In genomic region chr5:10565785-10566506, GRCh38 we compare ENCODE assay signal across 8 cellular contexts. TPM values are rescaled to one million over a fixed set of nuclear protein-coding genes. Genes with fewer than 3 reads are reported as not detected.
DNase-seq lines count a peak whose midpoint lies in the region; ATAC-seq and TF ChIP-seq lines count a peak whose summit lies in the region.

No MANE protein-coding gene starts in this region.

- peak overlapping the region; percentile 92 for H3K4me3 Mint-ChIP-seq in stimulated activated effector memory CD8-positive, alpha-beta T cell treated with anti-CD3 and anti-CD28 coated beads, Interleukin-12 subunit alpha, Interleukin-12 subunit beta, amount 100 ng/mL, for 72 hours

- TF ChIP-seq CTCF in RWPE1 (conservative IDR thresholded peaks at IDR 0.05; ENCODE audit: low read depth) (no peak), foreskin fibroblast (IDR thresholded peaks at IDR 0.05; ENCODE audit: low read depth, low read length) (no peak)

- peak overlapping the region; percentile 71 to 94 for H3K4me3 ChIP-seq in foreskin fibroblast (ENCODE audit: low read depth in 1 of 2, low read length in 2 of 2)

- H3K27ac ChIP-seq in RWPE1: peak overlapping the region; percentile 81

- peak overlapping the region; percentile 85 for H3K27ac Mint-ChIP-seq in stimulated activated effector memory CD8-positive, alpha-beta T cell treated with anti-CD3 and anti-CD28 coated beads, Interleukin-12 subunit alpha, Interleukin-12 subunit beta, amount 100 ng/mL, for 72 hours

- POLR2A ChIA-PET in RWPE1 (lab: Yijun Ruan, JAX; ENCODE audit: low non-redundant PET): no interaction called here

- peaks cover 19% of the 10 kb centered on the region for H3K36me3 Mint-ChIP-seq in stimulated activated effector memory CD8-positive, alpha-beta T cell treated with anti-CD3 and anti-CD28 coated beads, Interleukin-12 subunit alpha, Interleukin-12 subunit beta, amount 100 ng/mL, for 72 hours

- DNase-seq in SIG-M5 treated with dmso at 0.1 percent for 504 hours (lab: John Stamatoyannopoulos, UW; ENCODE audit: unreplicated experiment) (peak; percentile 31), SIG-M5 (lab: John Stamatoyannopoulos, UW) (no peak), RWPE1 (ENCODE audit: low spot score) (no peak), foreskin fibroblast (peak in 1 of 2 donors; percentile 52), mucosa of gallbladder (ENCODE audit: low spot score) (no peak), NCI-H1048 (lab: John Stamatoyannopoulos, UW) (no peak), NCI-H510A treated with DMSO at 0.1 percent for 48 hours (lab: John Stamatoyannopoulos, UW) (no peak)
- DNase-seq in stimulated activated effector memory CD8-positive, alpha-beta T cell treated with anti-CD3 and anti-CD28 coated beads, Interleukin-12 subunit alpha, Interleukin-12 subunit beta, amount 100 ng/mL, for 72 hours (ENCODE audit: low spot score in 2 of 2): no peak

- CTCF ChIA-PET in RWPE1 (lab: Yijun Ruan, JAX): interaction anchor here (1.5 kb wide), 1 partner anchor 56 kb away, joined by 3 read pairs; no protein-coding TSS in a partner anchor

- no peaks in the 10 kb centered on the region for H3K9me3 Mint-ChIP-seq in stimulated activated effector memory CD8-positive, alpha-beta T cell treated with anti-CD3 and anti-CD28 coated beads, Interleukin-12 subunit alpha, Interleukin-12 subunit beta, amount 100 ng/mL, for 72 hours

- H3K4me1 Mint-ChIP-seq in stimulated activated effector memory CD8-positive, alpha-beta T cell treated with anti-CD3 and anti-CD28 coated beads, Interleukin-12 subunit alpha, Interleukin-12 subunit beta, amount 100 ng/mL, for 72 hours: peaks cover 23% of the 10 kb centered on the region

- no peak for ATAC-seq in stimulated activated effector memory CD8-positive, alpha-beta T cell treated with anti-CD3 and anti-CD28 coated beads, Interleukin-12 subunit alpha, Interleukin-12 subunit beta, amount 100 ng/mL, for 72 hours

RNA-seq across cellular contexts. Expression of gene ANKRD33B, which starts 2.1 kb away (rescaled TPM):
- total RNA-seq in mucosa of gallbladder: 1.4 TPM
